Comparison of ENCODE assay signal across 1 cellular context in genomic region chr3:107522510-107523360, GRCh38.
TF ChIP-seq lines count a peak whose summit lies in the region.

Gene BBX (plus strand): TSS chr3:107522962. CDS start chr3:107710461, 187,499 bp downstream.

TF ChIP-seq in GM23338, 12 proteins besides CTCF, POLR2A, EP300 and RAD21 (continued from another document):
- TF ChIP-seq REST (IDR thresholded peaks at IDR 0.05; ENCODE audit: unreplicated experiment) (no peak), POLR2AphosphoS5 (IDR thresholded peaks at IDR 0.05; ENCODE audit: low read depth) (peak; percentile 55), JUNB (IDR thresholded peaks at IDR 0.05; ENCODE audit: unreplicated experiment) (no peak), STAT1 (IDR thresholded peaks at IDR 0.05; ENCODE audit: unreplicated experiment) (no peak), CREB1 (CRISPR knock-in tag; IDR thresholded peaks at IDR 0.05; ENCODE audit: low read depth) (peak; percentile 66), EZH2phosphoT487 (IDR thresholded peaks at IDR 0.05; ENCODE audit: unreplicated experiment) (no peak)
